ENCODE assay signal across 33 cellular contexts in the genomic region with DNA sequence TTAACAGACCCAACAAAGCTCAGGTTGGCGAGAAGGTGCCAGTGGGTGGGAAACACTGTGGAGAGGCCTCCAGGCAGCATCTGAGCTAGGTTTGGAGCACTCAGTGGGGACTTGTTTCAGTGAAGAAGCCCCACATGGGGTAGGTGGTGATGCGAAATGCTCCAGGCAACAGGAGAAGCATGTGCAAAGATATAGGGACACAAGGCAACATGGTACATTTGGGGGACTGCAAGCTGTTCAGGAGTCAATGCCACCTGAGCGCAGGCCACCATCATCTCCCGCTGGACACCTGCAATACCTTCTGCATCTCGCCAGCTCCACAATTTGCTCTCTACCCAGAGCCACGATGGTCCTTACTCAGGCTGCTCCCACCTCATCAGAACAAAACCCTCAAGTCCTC.
"Had no signal": no experiment of that assay in that cellular context is flagged by ENCODE, and none has a peak within 500 bp of the region (broad histone marks: within the 10 kb centered on the region; RNA-seq: fewer than 3 reads in every experiment).

No MANE protein-coding gene starts in this region.

- H3K36me3 Mint-ChIP-seq: activated CD8-positive, alpha-beta memory T cell treated with anti-CD3 and anti-CD28 coated beads, Interleukin-2, amount 10 ng/mL, durations not matched to agents 7 days and 5 days; activated naive CD8-positive, alpha-beta T cell treated with anti-CD3 and anti-CD28 coated beads for 36 hours had no signal

- DNase-seq: activated CD4-positive, alpha-beta memory T cell treated with anti-CD3 and anti-CD28 coated beads, Interleukin-2, amount 10 ng/mL, durations not matched to agents 7 days and 5 days; activated CD4-positive, alpha-beta T cell treated with anti-CD3 and anti-CD28 coated beads for 1 hour; activated CD4-positive, alpha-beta T cell treated with anti-CD3 and anti-CD28 coated beads for 48 hours; activated CD4-positive, CD25-positive, alpha-beta regulatory T cell; activated CD8-positive, alpha-beta memory T cell treated with anti-CD3 and anti-CD28 coated beads for 24 hours; activated CD8-positive, alpha-beta memory T cell treated with anti-CD3 and anti-CD28 coated beads, Interleukin-2, amount 10 ng/mL, durations not matched to agents 7 days and 5 days; activated effector memory CD4-positive, alpha-beta T cell treated with anti-CD3 and anti-CD28 coated beads, Interleukin-2, amount 50 U/mL, for 16 hours; activated naive CD4-positive, alpha-beta T cell; activated naive CD4-positive, alpha-beta T cell treated with anti-CD3 and anti-CD28 coated beads, Interleukin-2, amount 50 U/mL, for 16 hours; activated naive CD8-positive, alpha-beta T cell treated with anti-CD3 and anti-CD28 coated beads for 36 hours; activated T-cell treated with anti-CD3 and anti-CD28 coated beads, Interleukin-2, amount 50 U/mL, for 1 hour; activated T-cell treated with anti-CD3 and anti-CD28 coated beads, Interleukin-2, amount 50 U/mL, for 72 hours; amniotic stem cell; Kasumi-1; KG1; MG63; NCI-H1048; NCI-H1105 treated with DMSO at 0.1 percent for 48 hours; NCI-H1436; NCI-H1694; NCI-H1930; NCI-H345; NCI-H524 treated with DMSO at 0.1 percent for 48 hours; Right ventricle myocardium superior; SW 1271; T-helper 1 cell; T-helper 2 cell; T-helper 9 cell; WERI-Rb-1 had no signal

- ATAC-seq: activated CD8-positive, alpha-beta memory T cell treated with anti-CD3 and anti-CD28 coated beads, Interleukin-2, amount 10 ng/mL, durations not matched to agents 7 days and 5 days; activated T-cell treated with anti-CD3 and anti-CD28 coated beads, Interleukin-2, amount 50 U/mL, for 72 hours; activated T-helper 17 cell treated with anti-CD3 and anti-CD28 coated beads, Interleukin-2, amount 50 U/mL, for 72 hours had no signal

- H3K4me3 Mint-ChIP-seq: activated CD4-positive, alpha-beta memory T cell treated with anti-CD3 and anti-CD28 coated beads, Interleukin-2, amount 10 ng/mL, durations not matched to agents 7 days and 5 days; activated CD8-positive, alpha-beta memory T cell treated with anti-CD3 and anti-CD28 coated beads, Interleukin-2, amount 10 ng/mL, durations not matched to agents 7 days and 5 days; activated naive CD8-positive, alpha-beta T cell treated with anti-CD3 and anti-CD28 coated beads for 36 hours; activated T-cell treated with anti-CD3 and anti-CD28 coated beads, Interleukin-2, amount 50 U/mL, for 72 hours; activated T-helper 17 cell treated with anti-CD3 and anti-CD28 coated beads, Interleukin-2, amount 50 U/mL, for 72 hours had no signal

- FAIRE-seq: RCC 7860 had no signal

- H3K9me3 ChIP-seq: ascending aorta, MG63 had no signal

- H3K36me3 ChIP-seq: ascending aorta, cardiac muscle cell, WERI-Rb-1 had no signal

- H3K27me3 Mint-ChIP-seq: activated T-helper 17 cell treated with anti-CD3 and anti-CD28 coated beads, Interleukin-2, amount 50 U/mL, for 72 hours had no signal

- H3K27me3 ChIP-seq: ascending aorta, cardiac muscle cell, MG63 had no signal

- H3K4me3 ChIP-seq: ascending aorta, cardiac muscle cell, MG63 had no signal

- H3K27ac ChIP-seq: ascending aorta, cardiac muscle cell, WERI-Rb-1 had no signal

- H3K4me1 Mint-ChIP-seq: activated CD4-positive, alpha-beta memory T cell treated with anti-CD3 and anti-CD28 coated beads, Interleukin-2, amount 10 ng/mL, durations not matched to agents 7 days and 5 days; activated CD8-positive, alpha-beta memory T cell treated with anti-CD3 and anti-CD28 coated beads, Interleukin-2, amount 10 ng/mL, durations not matched to agents 7 days and 5 days; activated naive CD8-positive, alpha-beta T cell treated with anti-CD3 and anti-CD28 coated beads for 36 hours; activated T-helper 17 cell treated with anti-CD3 and anti-CD28 coated beads, Interleukin-2, amount 50 U/mL, for 72 hours had no signal

- H3K27ac Mint-ChIP-seq: activated CD4-positive, alpha-beta memory T cell treated with anti-CD3 and anti-CD28 coated beads, Interleukin-2, amount 10 ng/mL, durations not matched to agents 7 days and 5 days; activated CD8-positive, alpha-beta memory T cell treated with anti-CD3 and anti-CD28 coated beads, Interleukin-2, amount 10 ng/mL, durations not matched to agents 7 days and 5 days; activated naive CD8-positive, alpha-beta T cell treated with anti-CD3 and anti-CD28 coated beads for 36 hours; activated T-cell treated with anti-CD3 and anti-CD28 coated beads, Interleukin-2, amount 50 U/mL, for 72 hours; activated T-helper 17 cell treated with anti-CD3 and anti-CD28 coated beads, Interleukin-2, amount 50 U/mL, for 72 hours had no signal

- H3K9me3 Mint-ChIP-seq: activated CD4-positive, alpha-beta memory T cell treated with anti-CD3 and anti-CD28 coated beads, Interleukin-2, amount 10 ng/mL, durations not matched to agents 7 days and 5 days; activated naive CD8-positive, alpha-beta T cell treated with anti-CD3 and anti-CD28 coated beads for 36 hours; activated T-cell treated with anti-CD3 and anti-CD28 coated beads, Interleukin-2, amount 50 U/mL, for 72 hours; activated T-helper 17 cell treated with anti-CD3 and anti-CD28 coated beads, Interleukin-2, amount 50 U/mL, for 72 hours had no signal
